ENCODE assay signal across 8 cellular contexts in genomic region chr4:2787230-2788100, GRCh38. TPM values are rescaled to one million over a fixed set of nuclear protein-coding genes. Genes with fewer than 3 reads are reported as not detected.
DNase-seq lines count a peak whose midpoint lies in the region; ATAC-seq and TF ChIP-seq lines count a peak whose summit lies in the region.

No MANE protein-coding gene starts in this region.

- H3K27me3 Mint-ChIP-seq in osteocyte (ENCODE audit: unreplicated experiment), result peaks cover 16% of the 10 kb centered on the region

- no peaks in the 10 kb centered on the region for H3K36me3 ChIP-seq in left lung

- no peak for TF ChIP-seq CTCF in left lung (IDR thresholded peaks at IDR 0.05)
- no peak for TF ChIP-seq CTCF in osteocyte (IDR thresholded peaks at IDR 0.05)

- peaks cover 10% of the 10 kb centered on the region for H3K4me1 Mint-ChIP-seq in osteocyte (ENCODE audit: unreplicated experiment)

- H3K9me3 ChIP-seq in left lung, result no peaks in the 10 kb centered on the region

- DNase-seq in CD1c-positive myeloid dendritic cell (ENCODE audit: extremely low spot score), result peak; percentile 93
- DNase-seq in activated CD8-positive, alpha-beta memory T cell treated with anti-CD3 and anti-CD28 coated beads, Interleukin-2, amount 50 U/mL, for 48 hours, result peak; percentile 75
- DNase-seq in left lung, result peak; percentile 63 to 80
- no peak for DNase-seq in AG08396 (ENCODE audit: low spot score)
- no peak for DNase-seq in osteocyte (ENCODE audit: extremely low spot score, unreplicated experiment)

- no peak overlapping the region for H3K4me3 ChIP-seq in left lung

- H3K27ac Mint-ChIP-seq in osteocyte (ENCODE audit: unreplicated experiment), result no peak overlapping the region

- H3K36me3 Mint-ChIP-seq in osteocyte (ENCODE audit: unreplicated experiment), result peaks cover 6% of the 10 kb centered on the region

- no peaks in the 10 kb centered on the region for H3K27me3 ChIP-seq in left lung

- ATAC-seq in GM19452 (IDR thresholded peaks at IDR 0.05; ENCODE audit: unreplicated experiment) (peak; percentile 69), HG03442 (IDR thresholded peaks at IDR 0.05; ENCODE audit: unreplicated experiment) (peak; percentile 67), left lung (peak; percentile 40)

- H3K4me3 Mint-ChIP-seq in osteocyte (ENCODE audit: unreplicated experiment), result no peak overlapping the region

- peak overlapping the region; percentile 7 to 81 for H3K27ac ChIP-seq in left lung
- H3K27ac ChIP-seq in temporal lobe (ENCODE audit: low read depth, low read length), result peak overlapping the region; percentile 22

- intact Hi-C loops in left lung (cut with DNase I), result no loop called here

- peaks cover 0 to 68% of the 10 kb centered on the region in 2 donors for H3K4me1 ChIP-seq in left lung

- H3K9me3 Mint-ChIP-seq in osteocyte (ENCODE audit: unreplicated experiment), result no peaks in the 10 kb centered on the region

RNA-seq across cellular contexts. Expression of gene SH3BP2, which starts 5.4 kb away (rescaled TPM):
- total RNA-seq in left lung (100 to 1,000 TPM in 1 of 2 donors, 10 to 100 TPM in 1; 58.2 to 113 TPM), temporal lobe (22.6 TPM), osteocyte (105 and 110 TPM in 2 replicates)

RNA-seq across cellular contexts. Expression of gene TNIP2, which starts 31.3 kb away (rescaled TPM):
- 10 to 100 TPM; 32.9 to 46.5 TPM for total RNA-seq in left lung
- 3.9 TPM for total RNA-seq in temporal lobe
- total RNA-seq in osteocyte, result 32.7 and 34.0 TPM in 2 replicates

RNA-seq across cellular contexts. Expression of gene ADD1, which starts 56.2 kb away (rescaled TPM):
- total RNA-seq in left lung (100 to 1,000 TPM; 262 to 265 TPM), temporal lobe (191 TPM), osteocyte (273 and 274 TPM in 2 replicates)

Comparison
In these comparisons a context has a peak if more than half of its experiments do, and no peak if none do; other contexts are left out.
1. DNase-seq: peak in CD1c-positive myeloid dendritic cell (single experiment), activated CD8-positive, alpha-beta memory T cell treated with anti-CD3 and anti-CD28 coated beads, Interleukin-2, amount 50 U/mL, for 48 hours (single experiment) and left lung (2 of 2); none in AG08396 (single experiment) and osteocyte (single experiment).
2. Peak in every context shown above with its lines, with median percentiles within 50 percentile points of each other: ATAC-seq.